In genomic region chr5:132840896-132841818, GRCh38 we compare ENCODE assay signal across 14 cellular contexts. TPM values are rescaled to one million over a fixed set of nuclear protein-coding genes. Genes with fewer than 3 reads are reported as not detected.
DNase-seq lines count a peak whose midpoint lies in the region; ATAC-seq and TF ChIP-seq lines count a peak whose summit lies in the region.
"Had no signal": no experiment of that assay in that cellular context is flagged by ENCODE, and none has a peak within 500 bp of the region (broad histone marks: within the 10 kb centered on the region; RNA-seq: fewer than 3 reads in every experiment).

No MANE protein-coding gene starts in this region.

- ATAC-seq in HG02885 (IDR thresholded peaks at IDR 0.05; ENCODE audit: poor library complexity, unreplicated experiment), result no peak
- ATAC-seq in GM19328 (IDR thresholded peaks at IDR 0.05; ENCODE audit: unreplicated experiment), result no peak

- in situ Hi-C loops in G401 (cut with HindIII; ENCODE audit: low sequenced_read_pairs), result no loop called here

- peaks cover 8% of the 10 kb centered on the region for H3K4me1 Mint-ChIP-seq in endodermal cell

- no peaks in the 10 kb centered on the region for H3K27me3 Mint-ChIP-seq in endodermal cell (ENCODE audit: insufficient read depth)
- H3K27me3 Mint-ChIP-seq: stimulated activated naive CD8-positive, alpha-beta T cell treated with anti-CD3 and anti-CD28 coated beads, Interleukin-15, Interleukin-2, amounts not matched to agents 100 ng/mL and 50 ng/mL, for 24 hours had no signal

- H3K4me1 ChIP-seq in endodermal cell (ENCODE audit: control insufficient read depth, insufficient read depth, low read length), result no peaks in the 10 kb centered on the region
- H3K4me1 ChIP-seq in mucosa of rectum (ENCODE audit: control insufficient read depth in 2 of 2, insufficient read depth in 2 of 2, low read length in 2 of 2), result peaks cover 40 to 47% of the 10 kb centered on the region in 2 donors

- H3K27me3 ChIP-seq in endodermal cell (ENCODE audit: control insufficient read depth, insufficient read depth, low read length, poor library complexity, severe bottlenecking), result no peaks in the 10 kb centered on the region
- no peaks in the 10 kb centered on the region for H3K27me3 ChIP-seq in mucosa of rectum (ENCODE audit: control insufficient read depth in 2 of 2, insufficient read depth in 2 of 2, low read length in 2 of 2)

- 91% methylated on average over 5 of the region's 5 CpGs for WGBS in endodermal cell (ENCODE audit: insufficient coverage in 1 of 2, insufficient read length in 1 of 2), 2 experiments

- H3K9me3 ChIP-seq in endodermal cell (ENCODE audit: control insufficient read depth, low read length), result no peaks in the 10 kb centered on the region
- no peaks in the 10 kb centered on the region for H3K9me3 ChIP-seq in mucosa of rectum (ENCODE audit: control insufficient read depth in 2 of 2, low read length in 2 of 2)

- no peak for TF ChIP-seq CTCF in endodermal cell (conservative IDR thresholded peaks at IDR 0.05)

- no peak overlapping the region for H3K4me3 ChIP-seq in endodermal cell (ENCODE audit: low read length)
- no peak overlapping the region for H3K4me3 ChIP-seq in mucosa of rectum (ENCODE audit: low read length in 2 of 2)
- H3K4me3 ChIP-seq: coronary artery had no signal

- H3K36me3 ChIP-seq in endodermal cell (ENCODE audit: control insufficient read depth, insufficient read depth, low read length) (no peaks in the 10 kb centered on the region), mucosa of rectum (ENCODE audit: control insufficient read depth in 2 of 2, insufficient read depth in 2 of 2, low read length in 2 of 2) (no peaks in the 10 kb centered on the region)

- H3K9ac ChIP-seq in endodermal cell (ENCODE audit: extremely low read depth, low read length, poor library complexity, severe bottlenecking), result no peak overlapping the region
- H3K9ac ChIP-seq in mucosa of rectum (ENCODE audit: low read depth in 1 of 2, low read length in 2 of 2), result peak overlapping the region in 1 of 2 donors; percentile 35

- H3K9me3 Mint-ChIP-seq in endodermal cell, result no peaks in the 10 kb centered on the region
- H3K9me3 Mint-ChIP-seq: nephron progenitor cell; stimulated activated naive CD8-positive, alpha-beta T cell treated with anti-CD3 and anti-CD28 coated beads, Interleukin-15, Interleukin-2, amounts not matched to agents 100 ng/mL and 50 ng/mL, for 24 hours had no signal

- H3K27ac ChIP-seq in endodermal cell (ENCODE audit: low read depth, low read length) (no peak overlapping the region), mucosa of rectum (ENCODE audit: low read depth in 2 of 2, low read length in 2 of 2) (peak overlapping the region; percentile 91 to 93)

- DNase-seq in COR-L47 (lab: John Stamatoyannopoulos, UW) (peak; percentile 24), MV-4-11 (lab: John Stamatoyannopoulos, UW) (peak; percentile 66), endodermal cell (peak; percentile 25), G401 (ENCODE audit: low spot score) (no peak), mucosa of gallbladder (ENCODE audit: low spot score) (no peak)
- DNase-seq: activated gamma-delta T cell treated with Interleukin-2 at 50 U/mL for 16 hours, Calu3, nephron progenitor cell had no signal

- no peak overlapping the region for H3K4me3 Mint-ChIP-seq in endodermal cell
- H3K4me3 Mint-ChIP-seq: nephron progenitor cell; stimulated activated naive CD8-positive, alpha-beta T cell treated with anti-CD3 and anti-CD28 coated beads, Interleukin-15, Interleukin-2, amounts not matched to agents 100 ng/mL and 50 ng/mL, for 24 hours had no signal

- no peak overlapping the region for H3K27ac Mint-ChIP-seq in endodermal cell
- H3K27ac Mint-ChIP-seq: nephron progenitor cell; stimulated activated naive CD8-positive, alpha-beta T cell treated with anti-CD3 and anti-CD28 coated beads, Interleukin-15, Interleukin-2, amounts not matched to agents 100 ng/mL and 50 ng/mL, for 24 hours had no signal

- no peaks in the 10 kb centered on the region for H3K36me3 Mint-ChIP-seq in endodermal cell (ENCODE audit: low read depth)

RNA-seq across cellular contexts. Expression of gene SHROOM1, which starts 10.7 kb away (rescaled TPM):
- total RNA-seq in endodermal cell (10 to 100 TPM in 1 of 2 donors, 1 to 10 TPM in 1; 6.6 to 14.4 TPM), mucosa of gallbladder (96.1 TPM)
- polyA plus RNA-seq in endodermal cell (2013, experiment 1 of 2), result 2.1 TPM
- 0.91 TPM for polyA plus RNA-seq in endodermal cell (2013, experiment 2 of 2)
- 3.1 and 5.9 TPM in 2 replicates for total RNA-seq in G401 (2014; rRNA removed; shearing (Covaris generic))

RNA-seq across cellular contexts. Expression of gene GDF9, which starts 25.1 kb away (rescaled TPM):
- total RNA-seq in endodermal cell, result under 1 TPM; 0.26 to 0.33 TPM
- 0.57 TPM for polyA plus RNA-seq in endodermal cell (2013, experiment 1 of 2)
- 0.33 TPM for polyA plus RNA-seq in endodermal cell (2013, experiment 2 of 2)
- 0.12 and 1.3 TPM in 2 replicates for total RNA-seq in G401 (2014; rRNA removed; shearing (Covaris generic))
- 0.09 TPM for total RNA-seq in mucosa of gallbladder

RNA-seq across cellular contexts. Expression of gene UQCRQ, which starts 25.3 kb away (rescaled TPM):
- total RNA-seq in endodermal cell, result 100 to 1,000 TPM; 261 to 286 TPM
- polyA plus RNA-seq in endodermal cell (2013, experiment 1 of 2), result 271 TPM
- 294 TPM for polyA plus RNA-seq in endodermal cell (2013, experiment 2 of 2)
- 108 and 215 TPM in 2 replicates for total RNA-seq in G401 (2014; rRNA removed; shearing (Covaris generic))
- 625 TPM for total RNA-seq in mucosa of gallbladder

RNA-seq across cellular contexts. Expression of gene SOWAHA, which starts 28.1 kb away (rescaled TPM):
- total RNA-seq in endodermal cell, result under 1 TPM in 1 of 2 donors, not detected in 1; 0.13 TPM
- not detected for polyA plus RNA-seq in endodermal cell (2013, experiment 1 of 2)
- polyA plus RNA-seq in endodermal cell (2013, experiment 2 of 2), result not detected
- total RNA-seq in G401 (2014; rRNA removed; shearing (Covaris generic)), result 0.78 and 1.1 TPM in 2 replicates
- total RNA-seq in mucosa of gallbladder, result 22.2 TPM
- total RNA-seq: SK-MEL-5 had no signal

RNA-seq across cellular contexts. Expression of gene LEAP2, which starts 32.3 kb away (rescaled TPM):
- total RNA-seq in endodermal cell (under 1 TPM; 0.92 to 0.95 TPM), mucosa of gallbladder (42.4 TPM)
- polyA plus RNA-seq in endodermal cell (2013, experiment 1 of 2), result 1.9 TPM
- polyA plus RNA-seq in endodermal cell (2013, experiment 2 of 2), result 0.91 TPM
- total RNA-seq in G401 (2014; rRNA removed; shearing (Covaris generic)), result not detected in 2 replicates

Comparison
In these comparisons a context has a peak if more than half of its experiments do, and no peak if none do; other contexts are left out.
1. DNase-seq: peak in COR-L47 (single experiment), MV-4-11 (single experiment) and endodermal cell (single experiment); none in G401 (single experiment) and mucosa of gallbladder (single experiment).